ENCODE assay signal across 2 cellular contexts in genomic region chr2:241574911-241575623, GRCh38.
TF ChIP-seq lines count a peak whose summit lies in the region.

No MANE protein-coding gene starts in this region.

TF ChIP-seq in WTC11, 78 proteins besides CTCF, POLR2A, EP300 and RAD21 (continued from another document):
- no peak for TF ChIP-seq ZSCAN18 (CRISPR knock-in tag; IDR thresholded peaks at IDR 0.05)

TF ChIP-seq in HepG2, 621 proteins besides CTCF, POLR2A, EP300 and RAD21 (continued from another document):
- TF ChIP-seq ZBTB10 (CRISPR knock-in tag; IDR thresholded peaks at IDR 0.05; ENCODE audit: borderline replicate concordance) (no peak), POLR2AphosphoS2 (IDR thresholded peaks at IDR 0.05; ENCODE audit: low read depth, low read length) (peak; percentile 28; the same call in 1 of the 2 replicates), PHB2 (IDR thresholded peaks at IDR 0.05; ENCODE audit: partially characterized antibody) (no peak), ZNF234 (CRISPR knock-in tag; conservative IDR thresholded peaks at IDR 0.05) (no peak), FOXO4 (CRISPR knock-in tag; conservative IDR thresholded peaks at IDR 0.05) (no peak), RBM22 (optimal IDR thresholded peaks at IDR 0.05; ENCODE audit: low read length) (peak; percentile 29), NCOA1 (CRISPR knock-in tag; IDR thresholded peaks at IDR 0.05) (0 out of 2 replicates have a peak, but pooled peaks have one; percentile 39), ARNT2 (CRISPR knock-in tag; IDR thresholded peaks at IDR 0.05; ENCODE audit: low read depth) (no peak), PAF1 (CRISPR knock-in tag; IDR thresholded peaks at IDR 0.05) (peak; percentile 88), HNF1A (IDR thresholded peaks at IDR 0.05; ENCODE audit: low read depth) (no peak), HNF1A (CRISPR knock-in tag; IDR thresholded peaks at IDR 0.05; ENCODE audit: borderline replicate concordance) (0 out of 2 replicates have a peak, but pooled peaks have one; percentile 42), POLR2G (IDR thresholded peaks at IDR 0.05; ENCODE audit: low read depth, low read length) (peak; percentile 54; the same call in 1 of the 2 replicates), ZNF383 (CRISPR knock-in tag; IDR thresholded peaks at IDR 0.05; ENCODE audit: borderline replicate concordance) (0 out of 2 replicates have a peak, but pooled peaks have one; percentile 46), SAFB2 (CRISPR knock-in tag; IDR thresholded peaks at IDR 0.05; ENCODE audit: borderline replicate concordance, low read depth) (0 out of 2 replicates have a peak, but pooled peaks have one; percentile 15), PAXIP1 (CRISPR knock-in tag; conservative IDR thresholded peaks at IDR 0.05) (0 out of 2 replicates have a peak, but pooled peaks have one; percentile 12), CERS6 (CRISPR knock-in tag; IDR thresholded peaks at IDR 0.05) (no peak)
TF ChIP-seq in HepG2: peak in this region for 11.
